10 cellular contexts compared by ENCODE assay signal in genomic region chr9:3746296-3747275, GRCh38.
DNase-seq lines count a peak whose midpoint lies in the region; ATAC-seq and TF ChIP-seq lines count a peak whose summit lies in the region.
"Had no signal": no experiment of that assay in that cellular context is flagged by ENCODE, and none has a peak within 500 bp of the region (broad histone marks: within the 10 kb centered on the region; RNA-seq: fewer than 3 reads in every experiment).

No MANE protein-coding gene starts in this region.

- POLR2A ChIA-PET in activated CD4-positive, alpha-beta memory T cell treated with anti-CD3 and anti-CD28 coated beads for 36 hours (lab: Charles Lee), result no interaction called here
- POLR2A ChIA-PET in activated CD4-positive, alpha-beta memory T cell treated with anti-CD3 and anti-CD28 coated beads, Interleukin-2, amount 10 ng/mL, durations not matched to agents 7 days and 5 days (lab: Charles Lee), result no interaction called here
- POLR2A ChIA-PET in HEK293T (lab: Yijun Ruan, JAX), result no interaction called here

- peaks cover 3% of the 10 kb centered on the region for H3K27me3 Mint-ChIP-seq in activated CD4-positive, alpha-beta memory T cell treated with anti-CD3 and anti-CD28 coated beads for 36 hours
- H3K27me3 Mint-ChIP-seq in activated CD4-positive, alpha-beta memory T cell treated with anti-CD3 and anti-CD28 coated beads, Interleukin-2, amount 10 ng/mL, durations not matched to agents 7 days and 5 days, result no peaks in the 10 kb centered on the region

- CTCF ChIA-PET in activated CD4-positive, alpha-beta memory T cell treated with anti-CD3 and anti-CD28 coated beads for 36 hours (lab: Charles Lee), result interaction anchor here (0.6 kb wide), 1 partner anchor 560 kb away, joined by 3 read pairs; no protein-coding TSS in a partner anchor
- CTCF ChIA-PET in activated CD4-positive, alpha-beta memory T cell treated with anti-CD3 and anti-CD28 coated beads, Interleukin-2, amount 10 ng/mL, durations not matched to agents 7 days and 5 days (lab: Charles Lee), result no interaction called here
- CTCF ChIA-PET in HEK293T (lab: Yijun Ruan, JAX), result no interaction called here

- H3K4me1 ChIP-seq in RWPE2 (ENCODE audit: insufficient read depth, poor library complexity, severe bottlenecking), result peaks cover 16% of the 10 kb centered on the region

- no peak overlapping the region for H3K4me3 ChIP-seq in RWPE2 (ENCODE audit: severe bottlenecking)
- H3K4me3 ChIP-seq in fibroblast of mammary gland (ENCODE audit: control insufficient read depth, low read depth, low read length), result no peak overlapping the region

- intact Hi-C loops in activated CD4-positive, alpha-beta memory T cell treated with anti-CD3 and anti-CD28 coated beads for 36 hours (cut with micrococcal nuclease), result loop anchor here (1.0 to 5.0 kb wide), 5 partner anchors 14 to 354 kb away; partner anchors contain the start of gene RFX3

- peak overlapping the region; percentile 57 for H3K27ac Mint-ChIP-seq in activated CD4-positive, alpha-beta memory T cell treated with anti-CD3 and anti-CD28 coated beads for 36 hours
- no peak overlapping the region for H3K27ac Mint-ChIP-seq in activated CD4-positive, alpha-beta memory T cell treated with anti-CD3 and anti-CD28 coated beads, Interleukin-2, amount 10 ng/mL, durations not matched to agents 7 days and 5 days
- H3K27ac Mint-ChIP-seq in stimulated activated effector memory CD8-positive, alpha-beta T cell treated with anti-CD3 and anti-CD28 coated beads, Interleukin-12 subunit alpha, Interleukin-12 subunit beta, amount 100 ng/mL, for 72 hours, result peak overlapping the region; percentile 59

- H3K4me3 Mint-ChIP-seq in activated CD4-positive, alpha-beta memory T cell treated with anti-CD3 and anti-CD28 coated beads for 36 hours, result no peak overlapping the region
- no peak overlapping the region for H3K4me3 Mint-ChIP-seq in activated CD4-positive, alpha-beta memory T cell treated with anti-CD3 and anti-CD28 coated beads, Interleukin-2, amount 10 ng/mL, durations not matched to agents 7 days and 5 days
- H3K4me3 Mint-ChIP-seq in stimulated activated effector memory CD8-positive, alpha-beta T cell treated with anti-CD3 and anti-CD28 coated beads, Interleukin-12 subunit alpha, Interleukin-12 subunit beta, amount 100 ng/mL, for 72 hours, result peak overlapping the region; percentile 24

- H3K4me1 Mint-ChIP-seq in activated CD4-positive, alpha-beta memory T cell treated with anti-CD3 and anti-CD28 coated beads for 36 hours (ENCODE audit: low read depth), result peaks cover 23% of the 10 kb centered on the region
- H3K4me1 Mint-ChIP-seq in activated CD4-positive, alpha-beta memory T cell treated with anti-CD3 and anti-CD28 coated beads, Interleukin-2, amount 10 ng/mL, durations not matched to agents 7 days and 5 days, result peaks cover 15% of the 10 kb centered on the region
- H3K4me1 Mint-ChIP-seq in stimulated activated effector memory CD8-positive, alpha-beta T cell treated with anti-CD3 and anti-CD28 coated beads, Interleukin-12 subunit alpha, Interleukin-12 subunit beta, amount 100 ng/mL, for 72 hours, result peaks cover 20% of the 10 kb centered on the region

- TF ChIP-seq CTCF in RWPE2 (IDR thresholded peaks at IDR 0.05; ENCODE audit: poor library complexity, severe bottlenecking) (no peak), fibroblast of mammary gland (conservative IDR thresholded peaks at IDR 0.05; ENCODE audit: control insufficient read depth, insufficient read depth, low read depth, low read length) (no peak)

- no peaks in the 10 kb centered on the region for H3K9me3 ChIP-seq in RWPE2 (ENCODE audit: severe bottlenecking)

- H3K9me3 Mint-ChIP-seq in activated CD4-positive, alpha-beta memory T cell treated with anti-CD3 and anti-CD28 coated beads for 36 hours, result no peaks in the 10 kb centered on the region
- peaks cover 2% of the 10 kb centered on the region for H3K9me3 Mint-ChIP-seq in activated CD4-positive, alpha-beta memory T cell treated with anti-CD3 and anti-CD28 coated beads, Interleukin-2, amount 10 ng/mL, durations not matched to agents 7 days and 5 days
- H3K9me3 Mint-ChIP-seq in stimulated activated effector memory CD8-positive, alpha-beta T cell treated with anti-CD3 and anti-CD28 coated beads, Interleukin-12 subunit alpha, Interleukin-12 subunit beta, amount 100 ng/mL, for 72 hours, result no peaks in the 10 kb centered on the region

- DNase-seq in activated CD4-positive, alpha-beta memory T cell treated with anti-CD3 and anti-CD28 coated beads for 36 hours, result peak; percentile 68
- no peak for DNase-seq in activated CD4-positive, alpha-beta memory T cell treated with anti-CD3 and anti-CD28 coated beads, Interleukin-2, amount 10 ng/mL, durations not matched to agents 7 days and 5 days
- DNase-seq in RWPE2 (ENCODE audit: low spot score) (no peak), fibroblast of mammary gland (ENCODE audit: low read depth) (peak; percentile 93), HEK293T (ENCODE audit: extremely low spot score) (no peak), OCI-M2 (lab: John Stamatoyannopoulos, UW; ENCODE audit: unreplicated experiment) (no peak)
- DNase-seq in stimulated activated effector memory CD8-positive, alpha-beta T cell treated with anti-CD3 and anti-CD28 coated beads, Interleukin-12 subunit alpha, Interleukin-12 subunit beta, amount 100 ng/mL, for 72 hours (ENCODE audit: low spot score in 2 of 2), result no peak
- DNase-seq: GOT3 had no signal

- peak overlapping the region; percentile 96 for H3K27ac ChIP-seq in RWPE2 (ENCODE audit: poor library complexity, severe bottlenecking)
- H3K27ac ChIP-seq: C4-2B had no signal

- ATAC-seq in RWPE2 (ENCODE audit: low read depth) (peak; percentile 99), GM21717 (IDR thresholded peaks at IDR 0.05; ENCODE audit: unreplicated experiment) (no peak)
- peak; percentile 96 for ATAC-seq in stimulated activated effector memory CD8-positive, alpha-beta T cell treated with anti-CD3 and anti-CD28 coated beads, Interleukin-12 subunit alpha, Interleukin-12 subunit beta, amount 100 ng/mL, for 72 hours

- no peaks in the 10 kb centered on the region for H3K27me3 ChIP-seq in RWPE2 (ENCODE audit: insufficient read depth, poor library complexity, severe bottlenecking)

- H3K36me3 ChIP-seq in RWPE2 (ENCODE audit: low read depth), result no peaks in the 10 kb centered on the region

- no peaks in the 10 kb centered on the region for H3K36me3 Mint-ChIP-seq in activated CD4-positive, alpha-beta memory T cell treated with anti-CD3 and anti-CD28 coated beads for 36 hours
- H3K36me3 Mint-ChIP-seq in activated CD4-positive, alpha-beta memory T cell treated with anti-CD3 and anti-CD28 coated beads, Interleukin-2, amount 10 ng/mL, durations not matched to agents 7 days and 5 days (ENCODE audit: low read depth), result no peaks in the 10 kb centered on the region
- no peaks in the 10 kb centered on the region for H3K36me3 Mint-ChIP-seq in stimulated activated effector memory CD8-positive, alpha-beta T cell treated with anti-CD3 and anti-CD28 coated beads, Interleukin-12 subunit alpha, Interleukin-12 subunit beta, amount 100 ng/mL, for 72 hours

TF ChIP-seq in HEK293T, 16 proteins besides CTCF, POLR2A, EP300 and RAD21:
- TF ChIP-seq BHLHE40 (IDR thresholded peaks at IDR 0.05; ENCODE audit: borderline replicate concordance) (no peak), HDGF (IDR thresholded peaks at IDR 0.05; ENCODE audit: borderline replicate concordance) (no peak), ARNT (IDR thresholded peaks at IDR 0.05) (no peak), TARDBP (IDR thresholded peaks at IDR 0.05) (no peak), FOXM1 (IDR thresholded peaks at IDR 0.05; ENCODE audit: borderline replicate concordance) (no peak), FOXA1 (IDR thresholded peaks at IDR 0.05) (no peak), NFRKB (IDR thresholded peaks at IDR 0.05) (no peak)
TF ChIP-seq in HEK293T: peak in this region for 0.

Comparison
In these comparisons a context has a peak if more than half of its experiments do, and no peak if none do; other contexts are left out.
1. DNase-seq: peak in activated CD4-positive, alpha-beta memory T cell treated with anti-CD3 and anti-CD28 coated beads for 36 hours (single experiment) and fibroblast of mammary gland (single experiment); none in activated CD4-positive, alpha-beta memory T cell treated with anti-CD3 and anti-CD28 coated beads, Interleukin-2, amount 10 ng/mL, durations not matched to agents 7 days and 5 days (single experiment), RWPE2 (single experiment), stimulated activated effector memory CD8-positive, alpha-beta T cell treated with anti-CD3 and anti-CD28 coated beads, Interleukin-12 subunit alpha, Interleukin-12 subunit beta, amount 100 ng/mL, for 72 hours (0 of 2), HEK293T (single experiment) and OCI-M2 (single experiment).